In genomic region chr14:65910108-65910507, GRCh38 we compare ENCODE assay signal across 3 cellular contexts.
TF ChIP-seq lines count a peak whose summit lies in the region.

No MANE protein-coding gene starts in this region.

TF ChIP-seq in A549, 52 proteins besides CTCF, POLR2A, EP300 and RAD21 (continued from another document):
- TF ChIP-seq, protein P1, sequence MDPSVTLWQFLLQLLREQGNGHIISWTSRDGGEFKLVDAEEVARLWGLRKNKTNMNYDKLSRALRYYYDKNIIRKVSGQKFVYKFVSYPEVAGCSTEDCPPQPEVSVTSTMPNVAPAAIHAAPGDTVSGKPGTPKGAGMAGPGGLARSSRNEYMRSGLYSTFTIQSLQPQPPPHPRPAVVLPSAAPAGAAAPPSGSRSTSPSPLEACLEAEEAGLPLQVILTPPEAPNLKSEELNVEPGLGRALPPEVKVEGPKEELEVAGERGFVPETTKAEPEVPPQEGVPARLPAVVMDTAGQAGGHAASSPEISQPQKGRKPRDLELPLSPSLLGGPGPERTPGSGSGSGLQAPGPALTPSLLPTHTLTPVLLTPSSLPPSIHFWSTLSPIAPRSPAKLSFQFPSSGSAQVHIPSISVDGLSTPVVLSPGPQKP (IDR thresholded peaks at IDR 0.05; ENCODE audit: low read depth, low read length) = no peak
- no peak for TF ChIP-seq BHLHE40 (IDR thresholded peaks at IDR 0.05; ENCODE audit: low read depth, low read length)
TF ChIP-seq in A549: peak in this region for 0.

TF ChIP-seq in GM23338, 12 proteins besides CTCF, POLR2A, EP300 and RAD21 (continues in another document):
- TF ChIP-seq, protein P2, sequence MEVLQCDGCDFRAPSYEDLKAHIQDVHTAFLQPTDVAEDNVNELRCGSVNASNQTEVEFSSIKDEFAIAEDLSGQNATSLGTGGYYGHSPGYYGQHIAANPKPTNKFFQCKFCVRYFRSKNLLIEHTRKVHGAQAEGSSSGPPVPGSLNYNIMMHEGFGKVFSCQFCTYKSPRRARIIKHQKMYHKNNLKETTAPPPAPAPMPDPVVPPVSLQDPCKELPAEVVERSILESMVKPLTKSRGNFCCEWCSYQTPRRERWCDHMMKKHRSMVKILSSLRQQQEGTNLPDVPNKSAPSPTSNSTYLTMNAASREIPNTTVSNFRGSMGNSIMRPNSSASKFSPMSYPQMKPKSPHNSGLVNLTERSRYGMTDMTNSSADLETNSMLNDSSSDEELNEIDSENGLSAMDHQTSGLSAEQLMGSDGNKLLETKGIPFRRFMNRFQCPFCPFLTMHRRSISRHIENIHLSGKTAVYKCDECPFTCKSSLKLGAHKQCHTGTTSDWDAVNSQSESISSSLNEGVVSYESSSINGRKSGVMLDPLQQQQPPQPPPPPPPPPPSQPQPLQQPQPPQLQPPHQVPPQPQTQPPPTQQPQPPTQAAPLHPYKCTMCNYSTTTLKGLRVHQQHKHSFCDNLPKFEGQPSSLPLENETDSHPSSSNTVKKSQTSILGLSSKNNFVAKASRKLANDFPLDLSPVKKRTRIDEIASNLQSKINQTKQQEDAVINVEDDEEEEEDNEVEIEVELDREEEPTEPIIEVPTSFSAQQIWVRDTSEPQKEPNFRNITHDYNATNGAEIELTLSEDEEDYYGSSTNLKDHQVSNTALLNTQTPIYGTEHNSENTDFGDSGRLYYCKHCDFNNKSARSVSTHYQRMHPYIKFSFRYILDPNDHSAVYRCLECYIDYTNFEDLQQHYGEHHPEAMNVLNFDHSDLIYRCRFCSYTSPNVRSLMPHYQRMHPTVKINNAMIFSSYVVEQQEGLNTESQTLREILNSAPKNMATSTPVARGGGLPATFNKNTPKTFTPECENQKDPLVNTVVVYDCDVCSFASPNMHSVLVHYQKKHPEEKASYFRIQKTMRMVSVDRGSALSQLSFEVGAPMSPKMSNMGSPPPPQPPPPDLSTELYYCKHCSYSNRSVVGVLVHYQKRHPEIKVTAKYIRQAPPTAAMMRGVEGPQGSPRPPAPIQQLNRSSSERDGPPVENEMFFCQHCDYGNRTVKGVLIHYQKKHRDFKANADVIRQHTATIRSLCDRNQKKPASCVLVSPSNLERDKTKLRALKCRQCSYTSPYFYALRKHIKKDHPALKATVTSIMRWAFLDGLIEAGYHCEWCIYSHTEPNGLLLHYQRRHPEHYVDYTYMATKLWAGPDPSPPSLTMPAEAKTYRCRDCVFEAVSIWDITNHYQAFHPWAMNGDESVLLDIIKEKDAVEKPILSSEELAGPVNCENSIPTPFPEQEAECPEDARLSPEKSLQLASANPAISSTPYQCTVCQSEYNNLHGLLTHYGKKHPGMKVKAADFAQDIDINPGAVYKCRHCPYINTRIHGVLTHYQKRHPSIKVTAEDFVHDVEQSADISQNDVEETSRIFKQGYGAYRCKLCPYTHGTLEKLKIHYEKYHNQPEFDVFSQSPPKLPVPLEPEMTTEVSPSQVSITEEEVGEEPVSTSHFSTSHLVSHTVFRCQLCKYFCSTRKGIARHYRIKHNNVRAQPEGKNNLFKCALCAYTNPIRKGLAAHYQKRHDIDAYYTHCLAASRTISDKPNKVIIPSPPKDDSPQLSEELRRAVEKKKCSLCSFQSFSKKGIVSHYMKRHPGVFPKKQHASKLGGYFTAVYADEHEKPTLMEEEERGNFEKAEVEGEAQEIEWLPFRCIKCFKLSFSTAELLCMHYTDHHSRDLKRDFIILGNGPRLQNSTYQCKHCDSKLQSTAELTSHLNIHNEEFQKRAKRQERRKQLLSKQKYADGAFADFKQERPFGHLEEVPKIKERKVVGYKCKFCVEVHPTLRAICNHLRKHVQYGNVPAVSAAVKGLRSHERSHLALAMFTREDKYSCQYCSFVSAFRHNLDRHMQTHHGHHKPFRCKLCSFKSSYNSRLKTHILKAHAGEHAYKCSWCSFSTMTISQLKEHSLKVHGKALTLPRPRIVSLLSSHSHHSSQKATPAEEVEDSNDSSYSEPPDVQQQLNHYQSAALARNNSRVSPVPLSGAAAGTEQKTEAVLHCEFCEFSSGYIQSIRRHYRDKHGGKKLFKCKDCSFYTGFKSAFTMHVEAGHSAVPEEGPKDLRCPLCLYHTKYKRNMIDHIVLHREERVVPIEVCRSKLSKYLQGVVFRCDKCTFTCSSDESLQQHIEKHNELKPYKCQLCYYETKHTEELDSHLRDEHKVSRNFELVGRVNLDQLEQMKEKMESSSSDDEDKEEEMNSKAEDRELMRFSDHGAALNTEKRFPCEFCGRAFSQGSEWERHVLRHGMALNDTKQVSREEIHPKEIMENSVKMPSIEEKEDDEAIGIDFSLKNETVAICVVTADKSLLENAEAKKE (CRISPR knock-in tag; IDR thresholded peaks at IDR 0.05) = no peak
- TF ChIP-seq ZNF114 (CRISPR knock-in tag; IDR thresholded peaks at IDR 0.05) (no peak), ZNF331 (CRISPR knock-in tag; IDR thresholded peaks at IDR 0.05; ENCODE audit: low read depth) (no peak), JUNB (IDR thresholded peaks at IDR 0.05; ENCODE audit: unreplicated experiment) (no peak), EZH2 (IDR thresholded peaks at IDR 0.05; ENCODE audit: low read depth, unreplicated experiment) (no peak), CREB1 (CRISPR knock-in tag; IDR thresholded peaks at IDR 0.05; ENCODE audit: low read depth) (no peak), STAT1 (IDR thresholded peaks at IDR 0.05; ENCODE audit: unreplicated experiment) (no peak), POLR2AphosphoS5 (IDR thresholded peaks at IDR 0.05; ENCODE audit: low read depth) (no peak), EZH2phosphoT487 (IDR thresholded peaks at IDR 0.05; ENCODE audit: unreplicated experiment) (no peak), NANOG (IDR thresholded peaks at IDR 0.05; ENCODE audit: borderline replicate concordance) (no peak)
- TF ChIP-seq, protein P3, sequence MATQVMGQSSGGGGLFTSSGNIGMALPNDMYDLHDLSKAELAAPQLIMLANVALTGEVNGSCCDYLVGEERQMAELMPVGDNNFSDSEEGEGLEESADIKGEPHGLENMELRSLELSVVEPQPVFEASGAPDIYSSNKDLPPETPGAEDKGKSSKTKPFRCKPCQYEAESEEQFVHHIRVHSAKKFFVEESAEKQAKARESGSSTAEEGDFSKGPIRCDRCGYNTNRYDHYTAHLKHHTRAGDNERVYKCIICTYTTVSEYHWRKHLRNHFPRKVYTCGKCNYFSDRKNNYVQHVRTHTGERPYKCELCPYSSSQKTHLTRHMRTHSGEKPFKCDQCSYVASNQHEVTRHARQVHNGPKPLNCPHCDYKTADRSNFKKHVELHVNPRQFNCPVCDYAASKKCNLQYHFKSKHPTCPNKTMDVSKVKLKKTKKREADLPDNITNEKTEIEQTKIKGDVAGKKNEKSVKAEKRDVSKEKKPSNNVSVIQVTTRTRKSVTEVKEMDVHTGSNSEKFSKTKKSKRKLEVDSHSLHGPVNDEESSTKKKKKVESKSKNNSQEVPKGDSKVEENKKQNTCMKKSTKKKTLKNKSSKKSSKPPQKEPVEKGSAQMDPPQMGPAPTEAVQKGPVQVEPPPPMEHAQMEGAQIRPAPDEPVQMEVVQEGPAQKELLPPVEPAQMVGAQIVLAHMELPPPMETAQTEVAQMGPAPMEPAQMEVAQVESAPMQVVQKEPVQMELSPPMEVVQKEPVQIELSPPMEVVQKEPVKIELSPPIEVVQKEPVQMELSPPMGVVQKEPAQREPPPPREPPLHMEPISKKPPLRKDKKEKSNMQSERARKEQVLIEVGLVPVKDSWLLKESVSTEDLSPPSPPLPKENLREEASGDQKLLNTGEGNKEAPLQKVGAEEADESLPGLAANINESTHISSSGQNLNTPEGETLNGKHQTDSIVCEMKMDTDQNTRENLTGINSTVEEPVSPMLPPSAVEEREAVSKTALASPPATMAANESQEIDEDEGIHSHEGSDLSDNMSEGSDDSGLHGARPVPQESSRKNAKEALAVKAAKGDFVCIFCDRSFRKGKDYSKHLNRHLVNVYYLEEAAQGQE (IDR thresholded peaks at IDR 0.05; ENCODE audit: unreplicated experiment) = no peak

TF ChIP-seq in WTC11, 78 proteins besides CTCF, POLR2A, EP300 and RAD21 (continued from another document):
- TF ChIP-seq, protein P4, sequence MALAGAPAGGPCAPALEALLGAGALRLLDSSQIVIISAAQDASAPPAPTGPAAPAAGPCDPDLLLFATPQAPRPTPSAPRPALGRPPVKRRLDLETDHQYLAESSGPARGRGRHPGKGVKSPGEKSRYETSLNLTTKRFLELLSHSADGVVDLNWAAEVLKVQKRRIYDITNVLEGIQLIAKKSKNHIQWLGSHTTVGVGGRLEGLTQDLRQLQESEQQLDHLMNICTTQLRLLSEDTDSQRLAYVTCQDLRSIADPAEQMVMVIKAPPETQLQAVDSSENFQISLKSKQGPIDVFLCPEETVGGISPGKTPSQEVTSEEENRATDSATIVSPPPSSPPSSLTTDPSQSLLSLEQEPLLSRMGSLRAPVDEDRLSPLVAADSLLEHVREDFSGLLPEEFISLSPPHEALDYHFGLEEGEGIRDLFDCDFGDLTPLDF (CRISPR knock-in tag; IDR thresholded peaks at IDR 0.05) = no peak
- TF ChIP-seq MLX (CRISPR knock-in tag; IDR thresholded peaks at IDR 0.05) (no peak), NFATC4 (CRISPR knock-in tag; IDR thresholded peaks at IDR 0.05) (no peak), ARID4B (CRISPR knock-in tag; IDR thresholded peaks at IDR 0.05; ENCODE audit: borderline replicate concordance) (no peak), JAZF1 (CRISPR knock-in tag; IDR thresholded peaks at IDR 0.05) (no peak), SMAD3 (CRISPR knock-in tag; IDR thresholded peaks at IDR 0.05; ENCODE audit: borderline replicate concordance) (no peak), JUN (CRISPR knock-in tag; IDR thresholded peaks at IDR 0.05) (no peak), ZNF219 (CRISPR knock-in tag; IDR thresholded peaks at IDR 0.05; ENCODE audit: borderline replicate concordance) (no peak), ETV6 (CRISPR knock-in tag; IDR thresholded peaks at IDR 0.05) (no peak)
